1 cellular context compared by ENCODE assay signal in the genomic region with DNA sequence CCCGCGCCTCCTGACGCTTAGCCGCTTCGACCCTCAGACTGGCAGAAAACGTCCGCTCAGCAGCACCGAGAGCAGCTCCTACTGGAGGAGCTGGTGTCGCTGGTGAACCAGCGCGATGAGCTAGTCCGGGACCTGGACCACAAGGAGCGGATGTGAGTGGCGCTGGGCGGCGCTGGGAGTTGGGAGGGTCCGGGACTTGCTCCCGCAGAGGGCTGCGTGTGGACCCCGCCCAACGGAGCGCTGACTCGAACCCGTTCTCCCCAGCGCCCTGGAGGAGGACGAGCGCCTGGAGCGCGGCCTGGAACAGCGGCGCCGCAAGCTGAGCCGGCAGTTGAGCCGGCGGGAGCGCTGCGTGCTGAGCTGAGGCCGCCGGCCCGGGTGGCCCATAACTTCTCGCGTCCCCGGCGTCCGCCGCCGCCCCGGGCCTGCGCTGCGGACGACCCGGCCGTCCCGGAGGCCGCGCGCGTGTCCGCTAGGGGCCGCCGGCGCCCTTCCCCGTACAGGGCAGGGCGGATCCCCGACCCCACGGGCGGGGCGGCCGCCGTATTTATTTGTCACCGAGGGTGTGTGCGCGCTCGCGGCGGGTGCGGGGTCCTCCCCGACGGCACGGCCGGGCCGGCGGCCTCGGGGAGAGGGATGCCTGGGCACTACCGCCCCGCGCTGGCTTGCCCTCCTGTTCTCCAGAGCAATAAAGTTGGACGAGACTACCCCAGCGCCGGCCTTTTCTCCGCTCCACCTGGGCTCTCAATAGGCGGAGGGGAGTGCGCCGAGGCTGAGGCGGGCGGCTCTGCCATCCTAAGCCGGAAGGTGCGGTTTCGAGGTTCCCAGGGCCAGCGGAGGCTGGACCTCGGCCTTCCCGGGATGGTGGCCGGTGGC.
TF ChIP-seq lines count a peak whose summit lies in the region.

No MANE protein-coding gene starts in this region.

TF ChIP-seq in WTC11, 78 proteins besides CTCF, POLR2A, EP300 and RAD21 (continued from another document):
- TF ChIP-seq, protein P1, sequence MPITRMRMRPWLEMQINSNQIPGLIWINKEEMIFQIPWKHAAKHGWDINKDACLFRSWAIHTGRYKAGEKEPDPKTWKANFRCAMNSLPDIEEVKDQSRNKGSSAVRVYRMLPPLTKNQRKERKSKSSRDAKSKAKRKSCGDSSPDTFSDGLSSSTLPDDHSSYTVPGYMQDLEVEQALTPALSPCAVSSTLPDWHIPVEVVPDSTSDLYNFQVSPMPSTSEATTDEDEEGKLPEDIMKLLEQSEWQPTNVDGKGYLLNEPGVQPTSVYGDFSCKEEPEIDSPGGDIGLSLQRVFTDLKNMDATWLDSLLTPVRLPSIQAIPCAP (CRISPR knock-in tag; IDR thresholded peaks at IDR 0.05) = no peak
- TF ChIP-seq SOX15 (CRISPR knock-in tag; IDR thresholded peaks at IDR 0.05) (no peak), CREM (CRISPR knock-in tag; IDR thresholded peaks at IDR 0.05) (no peak), USF2 (CRISPR knock-in tag; IDR thresholded peaks at IDR 0.05) (no peak), FOXK1 (CRISPR knock-in tag; IDR thresholded peaks at IDR 0.05) (no peak), ESRRA (CRISPR knock-in tag; IDR thresholded peaks at IDR 0.05; ENCODE audit: borderline replicate concordance) (0 out of 2 replicates have a peak, but pooled peaks have one; percentile 35), ZMAT4 (CRISPR knock-in tag; IDR thresholded peaks at IDR 0.05) (no peak), GRHL2 (CRISPR knock-in tag; IDR thresholded peaks at IDR 0.05; ENCODE audit: insufficient replicate concordance, severe bottlenecking) (no peak), SP1 (CRISPR knock-in tag; conservative IDR thresholded peaks at IDR 0.05) (no peak; the same call in 1 of the 2 replicates), FOXP1 (CRISPR knock-in tag; IDR thresholded peaks at IDR 0.05; ENCODE audit: borderline replicate concordance) (no peak), AFF4 (CRISPR knock-in tag; IDR thresholded peaks at IDR 0.05; ENCODE audit: borderline replicate concordance) (no peak), GTF2I (CRISPR knock-in tag; conservative IDR thresholded peaks at IDR 0.05) (no peak), PRRX2 (CRISPR knock-in tag; IDR thresholded peaks at IDR 0.05) (no peak), ZNF416 (CRISPR knock-in tag; IDR thresholded peaks at IDR 0.05) (no peak), ZNF121 (CRISPR knock-in tag; IDR thresholded peaks at IDR 0.05) (no peak), CBFB (CRISPR knock-in tag; IDR thresholded peaks at IDR 0.05; ENCODE audit: low read depth) (no peak), NR3C1 (CRISPR knock-in tag; conservative IDR thresholded peaks at IDR 0.05; ENCODE audit: low read depth) (no peak), MAX (CRISPR knock-in tag; IDR thresholded peaks at IDR 0.05) (0 out of 2 replicates have a peak, but pooled peaks have one; percentile 18), NFATC4 (CRISPR knock-in tag; IDR thresholded peaks at IDR 0.05) (no peak), GABPB1 (CRISPR knock-in tag; IDR thresholded peaks at IDR 0.05) (no peak), AR (CRISPR knock-in tag; IDR thresholded peaks at IDR 0.05) (no peak), JAZF1 (CRISPR knock-in tag; IDR thresholded peaks at IDR 0.05) (no peak), NR2C2 (CRISPR knock-in tag; IDR thresholded peaks at IDR 0.05) (no peak), ZSCAN18 (CRISPR knock-in tag; IDR thresholded peaks at IDR 0.05) (no peak), RELA (CRISPR knock-in tag; IDR thresholded peaks at IDR 0.05; ENCODE audit: borderline replicate concordance) (peak; percentile 70; the same call in 1 of the 2 replicates), NR1H2 (CRISPR knock-in tag; IDR thresholded peaks at IDR 0.05) (no peak), ARID4B (CRISPR knock-in tag; IDR thresholded peaks at IDR 0.05; ENCODE audit: borderline replicate concordance) (peak; percentile 36; the same call in 1 of the 2 replicates), HMGA2 (CRISPR knock-in tag; IDR thresholded peaks at IDR 0.05) (no peak), SMAD3 (CRISPR knock-in tag; IDR thresholded peaks at IDR 0.05; ENCODE audit: borderline replicate concordance) (no peak)
- TF ChIP-seq, protein P2, sequence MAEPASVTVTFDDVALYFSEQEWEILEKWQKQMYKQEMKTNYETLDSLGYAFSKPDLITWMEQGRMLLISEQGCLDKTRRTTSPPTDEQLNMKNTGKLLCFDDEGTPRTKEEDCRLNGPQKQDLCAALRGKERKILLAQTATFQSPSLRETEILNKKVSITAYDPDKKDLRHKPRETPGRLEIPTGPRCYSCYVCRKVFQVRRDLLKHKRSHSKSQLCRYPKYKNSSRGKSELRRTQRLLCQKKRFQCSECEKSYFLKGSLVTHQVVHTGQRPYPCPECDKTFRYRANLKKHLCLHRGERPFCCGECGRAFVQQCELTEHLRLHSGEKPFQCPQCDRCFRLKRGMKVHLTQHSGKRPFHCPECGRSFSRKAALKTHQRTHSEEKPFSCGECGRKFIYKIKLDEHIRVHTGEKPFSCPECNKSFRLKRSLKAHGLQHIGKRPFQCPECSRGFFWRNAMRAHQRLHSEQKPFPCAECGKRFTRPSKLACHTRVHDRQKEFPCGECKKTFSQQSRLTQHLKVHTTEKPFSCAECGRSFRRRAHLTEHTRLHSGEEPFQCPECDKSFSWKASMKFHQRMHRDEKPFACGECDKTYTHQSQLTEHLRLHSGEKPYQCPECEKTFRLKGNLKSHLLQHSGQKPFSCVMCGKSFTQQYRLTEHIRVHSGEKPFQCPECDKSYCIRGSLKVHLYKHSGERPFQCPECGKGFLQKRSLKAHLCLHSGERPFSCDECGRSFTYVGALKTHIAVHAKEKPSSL (CRISPR knock-in tag; conservative IDR thresholded peaks at IDR 0.05) = no peak
- TF ChIP-seq, protein P3, sequence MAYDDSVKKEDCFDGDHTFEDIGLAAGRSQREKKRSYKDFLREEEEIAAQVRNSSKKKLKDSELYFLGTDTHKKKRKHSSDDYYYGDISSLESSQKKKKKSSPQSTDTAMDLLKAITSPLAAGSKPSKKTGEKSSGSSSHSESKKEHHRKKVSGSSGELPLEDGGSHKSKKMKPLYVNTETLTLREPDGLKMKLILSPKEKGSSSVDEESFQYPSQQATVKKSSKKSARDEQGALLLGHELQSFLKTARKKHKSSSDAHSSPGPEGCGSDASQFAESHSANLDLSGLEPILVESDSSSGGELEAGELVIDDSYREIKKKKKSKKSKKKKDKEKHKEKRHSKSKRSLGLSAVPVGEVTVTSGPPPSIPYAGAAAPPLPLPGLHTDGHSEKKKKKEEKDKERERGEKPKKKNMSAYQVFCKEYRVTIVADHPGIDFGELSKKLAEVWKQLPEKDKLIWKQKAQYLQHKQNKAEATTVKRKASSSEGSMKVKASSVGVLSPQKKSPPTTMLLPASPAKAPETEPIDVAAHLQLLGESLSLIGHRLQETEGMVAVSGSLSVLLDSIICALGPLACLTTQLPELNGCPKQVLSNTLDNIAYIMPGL (CRISPR knock-in tag; IDR thresholded peaks at IDR 0.05) = peak; percentile 74; the same call in 1 of the 2 replicates
- TF ChIP-seq, protein P4, sequence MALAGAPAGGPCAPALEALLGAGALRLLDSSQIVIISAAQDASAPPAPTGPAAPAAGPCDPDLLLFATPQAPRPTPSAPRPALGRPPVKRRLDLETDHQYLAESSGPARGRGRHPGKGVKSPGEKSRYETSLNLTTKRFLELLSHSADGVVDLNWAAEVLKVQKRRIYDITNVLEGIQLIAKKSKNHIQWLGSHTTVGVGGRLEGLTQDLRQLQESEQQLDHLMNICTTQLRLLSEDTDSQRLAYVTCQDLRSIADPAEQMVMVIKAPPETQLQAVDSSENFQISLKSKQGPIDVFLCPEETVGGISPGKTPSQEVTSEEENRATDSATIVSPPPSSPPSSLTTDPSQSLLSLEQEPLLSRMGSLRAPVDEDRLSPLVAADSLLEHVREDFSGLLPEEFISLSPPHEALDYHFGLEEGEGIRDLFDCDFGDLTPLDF (CRISPR knock-in tag; IDR thresholded peaks at IDR 0.05) = no peak
